ENCODE assay signal across 10 cellular contexts in genomic region chr22:24400726-24401596, GRCh38. TPM values are rescaled to one million over a fixed set of nuclear protein-coding genes. Genes with fewer than 3 reads are reported as not detected.
DNase-seq lines count a peak whose midpoint lies in the region; ATAC-seq and TF ChIP-seq lines count a peak whose summit lies in the region.
"Had no signal": no experiment of that assay in that cellular context is flagged by ENCODE, and none has a peak within 500 bp of the region (broad histone marks: within the 10 kb centered on the region; RNA-seq: fewer than 3 reads in every experiment).

No MANE protein-coding gene starts in this region.

- no peak overlapping the region for H3K4me3 ChIP-seq in CD4-positive, alpha-beta memory T cell (ENCODE audit: low read length in 2 of 2)
- H3K4me3 ChIP-seq in prostate gland: no peak overlapping the region

- H3K9me3 ChIP-seq in CD4-positive, alpha-beta memory T cell (ENCODE audit: control insufficient read depth in 1 of 2, low read length in 2 of 2): no peaks in the 10 kb centered on the region
- H3K9me3 ChIP-seq in prostate gland: no peaks in the 10 kb centered on the region

- TF ChIP-seq CTCF in prostate gland (IDR thresholded peaks at IDR 0.05): no peak

- ATAC-seq in GM21825 (IDR thresholded peaks at IDR 0.05; ENCODE audit: unreplicated experiment) (peak; percentile 38), memory B cell (ENCODE audit: low read depth) (peak; percentile 73)
- peak; percentile 27 for ATAC-seq in activated naive CD8-positive, alpha-beta T cell treated with anti-CD3 and anti-CD28 coated beads, Interleukin-2, amount 10 ng/mL, durations not matched to agents 7 days and 5 days (ENCODE audit: low read depth)

- no peaks in the 10 kb centered on the region for H3K27me3 ChIP-seq in CD4-positive, alpha-beta memory T cell (ENCODE audit: insufficient read depth, low read length)
- H3K27me3 ChIP-seq in prostate gland (replicated peaks; ENCODE audit: insufficient read depth): no peaks in the 10 kb centered on the region

- peaks cover 12 to 26% (median 16%) of the 10 kb centered on the region in 4 donors for H3K4me1 Mint-ChIP-seq in CD4-positive, alpha-beta memory T cell
- peaks cover 46% of the 10 kb centered on the region for H3K4me1 Mint-ChIP-seq in activated naive CD8-positive, alpha-beta T cell treated with anti-CD3 and anti-CD28 coated beads, Interleukin-2, amount 10 ng/mL, durations not matched to agents 7 days and 5 days
- peaks cover 38% of the 10 kb centered on the region for H3K4me1 Mint-ChIP-seq in memory B cell

- CTCF ChIA-PET in CD4-positive, alpha-beta memory T cell (lab: Charles Lee; ENCODE audit: partially characterized antibody): no interaction called here

- TF ChIP-seq POLR2A in prostate gland (IDR thresholded peaks at IDR 0.05): no peak

- H3K4me3 Mint-ChIP-seq in CD4-positive, alpha-beta memory T cell: peak overlapping the region; percentile 36 to 78 (median 70)
- H3K4me3 Mint-ChIP-seq in activated naive CD8-positive, alpha-beta T cell treated with anti-CD3 and anti-CD28 coated beads, Interleukin-2, amount 10 ng/mL, durations not matched to agents 7 days and 5 days: peak overlapping the region; percentile 52
- peak overlapping the region; percentile 82 for H3K4me3 Mint-ChIP-seq in memory B cell
- H3K4me3 Mint-ChIP-seq: brain had no signal

- H3K36me3 ChIP-seq in CD4-positive, alpha-beta memory T cell (ENCODE audit: insufficient read depth, low read length): peaks cover 15% of the 10 kb centered on the region
- H3K36me3 ChIP-seq in prostate gland: no peaks in the 10 kb centered on the region

- POLR2A ChIA-PET in CD4-positive, alpha-beta memory T cell (lab: Charles Lee; ENCODE audit: partially characterized antibody): no interaction called here
- POLR2A ChIA-PET in activated naive CD8-positive, alpha-beta T cell treated with anti-CD3 and anti-CD28 coated beads, Interleukin-2, amount 10 ng/mL, durations not matched to agents 7 days and 5 days (lab: Charles Lee): interaction anchor here (0.8 to 1.1 kb wide), 4 partner anchors 9 to 154 kb away, joined by 3 to 4 read pairs (median 3); partner anchors contain the start of genes GUCD1 and SPECC1L

- H3K36me3 Mint-ChIP-seq in CD4-positive, alpha-beta memory T cell: peaks cover 21 to 42% of the 10 kb centered on the region in 2 donors
- H3K36me3 Mint-ChIP-seq in activated naive CD8-positive, alpha-beta T cell treated with anti-CD3 and anti-CD28 coated beads, Interleukin-2, amount 10 ng/mL, durations not matched to agents 7 days and 5 days: peaks cover 41% of the 10 kb centered on the region
- H3K36me3 Mint-ChIP-seq in memory B cell: peaks cover 15% of the 10 kb centered on the region

- peak overlapping the region; percentile 32 to 83 (median 60) for H3K27ac Mint-ChIP-seq in CD4-positive, alpha-beta memory T cell
- H3K27ac Mint-ChIP-seq in activated naive CD8-positive, alpha-beta T cell treated with anti-CD3 and anti-CD28 coated beads, Interleukin-2, amount 10 ng/mL, durations not matched to agents 7 days and 5 days: peak overlapping the region; percentile 79
- H3K27ac Mint-ChIP-seq in memory B cell: peak overlapping the region; percentile 95

- intact Hi-C loops in CD4-positive, alpha-beta memory T cell (cut with micrococcal nuclease): no loop called here
- intact Hi-C loops in prostate gland (cut with DNase I): no loop called here

- no peaks in the 10 kb centered on the region for H3K4me1 ChIP-seq in CD4-positive, alpha-beta memory T cell (ENCODE audit: insufficient read depth, low read length)
- peaks cover 28% of the 10 kb centered on the region for H3K4me1 ChIP-seq in prostate gland (replicated peaks)

- no peak for DNase-seq in CD4-positive, alpha-beta memory T cell
- DNase-seq in activated naive CD8-positive, alpha-beta T cell treated with anti-CD3 and anti-CD28 coated beads, Interleukin-2, amount 10 ng/mL, durations not matched to agents 7 days and 5 days: no peak
- DNase-seq in memory B cell (ENCODE audit: low spot score in 2 of 2): no peak
- DNase-seq in NCI-H128 (lab: John Stamatoyannopoulos, UW; ENCODE audit: unreplicated experiment): no peak
- no peak for DNase-seq in NCI-H526 treated with DMSO at 0.1 percent for 48 hours (lab: John Stamatoyannopoulos, UW)
- no peak for DNase-seq in prostate gland (ENCODE audit: low spot score)
- no peak for DNase-seq in activated CD4-positive, alpha-beta T cell treated with anti-CD3 and anti-CD28 coated beads for 48 hours
- DNase-seq: NCI-H2081 had no signal

- WGBS in prostate gland: 64% methylated on average over 9 of the region's 9 CpGs

- H3K27ac ChIP-seq in CD4-positive, alpha-beta memory T cell (ENCODE audit: low read depth, low read length): no peak overlapping the region
- no peak overlapping the region for H3K27ac ChIP-seq in prostate gland

- peaks cover 0 to 1% (median 0%) of the 10 kb centered on the region in 8 donors for H3K9me3 Mint-ChIP-seq in CD4-positive, alpha-beta memory T cell
- H3K9me3 Mint-ChIP-seq in activated naive CD8-positive, alpha-beta T cell treated with anti-CD3 and anti-CD28 coated beads, Interleukin-2, amount 10 ng/mL, durations not matched to agents 7 days and 5 days: no peaks in the 10 kb centered on the region
- no peaks in the 10 kb centered on the region for H3K9me3 Mint-ChIP-seq in memory B cell
- H3K9me3 Mint-ChIP-seq: brain had no signal

- no peaks in the 10 kb centered on the region for H3K27me3 Mint-ChIP-seq in CD4-positive, alpha-beta memory T cell
- peaks cover 1% of the 10 kb centered on the region for H3K27me3 Mint-ChIP-seq in activated naive CD8-positive, alpha-beta T cell treated with anti-CD3 and anti-CD28 coated beads, Interleukin-2, amount 10 ng/mL, durations not matched to agents 7 days and 5 days
- H3K27me3 Mint-ChIP-seq in memory B cell: no peaks in the 10 kb centered on the region
- H3K27me3 Mint-ChIP-seq: brain had no signal

RNA-seq across cellular contexts. Expression of gene ADORA2A, which starts 26.4 kb away (rescaled TPM):
- 10 to 100 TPM; 34.5 to 35.0 TPM for total RNA-seq in CD4-positive, alpha-beta memory T cell
- 10 to 100 TPM; 66.7 to 74.7 TPM for polyA plus RNA-seq in CD4-positive, alpha-beta memory T cell
- total RNA-seq in activated naive CD8-positive, alpha-beta T cell treated with anti-CD3 and anti-CD28 coated beads, Interleukin-2, amount 10 ng/mL, durations not matched to agents 7 days and 5 days: 10 to 100 TPM; 29.1 to 30.3 TPM
- total RNA-seq in prostate gland: 1 to 10 TPM; 2.1 to 3.7 TPM

Comparison
In these comparisons a context has a peak if more than half of its experiments do, and no peak if none do; other contexts are left out.
1. RNA of gene ADORA2A, which starts 26.4 kb away (total RNA-seq): 34.5 to 35.0 TPM in CD4-positive, alpha-beta memory T cell and 29.1 to 30.3 TPM in activated naive CD8-positive, alpha-beta T cell treated with anti-CD3 and anti-CD28 coated beads, Interleukin-2, amount 10 ng/mL, durations not matched to agents 7 days and 5 days; 2.1 to 3.7 TPM in prostate gland; every median in the first group is over 4 times any median in the second.
2. Peak in every context shown above with its lines, with median percentiles within 50 percentile points of each other: H3K27ac Mint-ChIP-seq, H3K4me3 Mint-ChIP-seq and ATAC-seq.